ENCODE assay signal across 9 cellular contexts in genomic region chr18:13611058-13611615, GRCh38.
DNase-seq lines count a peak whose midpoint lies in the region; ATAC-seq and TF ChIP-seq lines count a peak whose summit lies in the region.
"Had no signal": no experiment of that assay in that cellular context is flagged by ENCODE, and none has a peak within 500 bp of the region (broad histone marks: within the 10 kb centered on the region; RNA-seq: fewer than 3 reads in every experiment).

No MANE protein-coding gene starts in this region.

- H3K4me3 ChIP-seq in HL-60 (replicated peaks; ENCODE audit: insufficient read depth, low read length): peak overlapping the region; percentile 32; the same call in 1 of the 2 replicates
- peak overlapping the region; percentile 61 for H3K4me3 ChIP-seq in iPS-20b (ENCODE audit: low read length)

- peaks cover 6% of the 10 kb centered on the region for H3K27me3 ChIP-seq in HL-60 (ENCODE audit: insufficient read depth, poor library complexity, severe bottlenecking)
- H3K27me3 ChIP-seq in iPS-20b (ENCODE audit: insufficient read depth, low read length): peaks cover 41% of the 10 kb centered on the region

- H3K9ac ChIP-seq in iPS-20b (ENCODE audit: low read depth, low read length): peak overlapping the region; percentile 32; the same call in 1 of the 2 replicates

- H3K4me1 Mint-ChIP-seq in stimulated activated memory B cell treated with anti-CD40 and anti-IgM and Interleukin-4, amounts not matched to agents 10 μg/mL and 1 μg/mL and 100 μg/mL, for 72 hours: peaks cover 80% of the 10 kb centered on the region

- peaks cover 6% of the 10 kb centered on the region for H3K36me3 Mint-ChIP-seq in stimulated activated memory B cell treated with anti-CD40 and anti-IgM and Interleukin-4, amounts not matched to agents 10 μg/mL and 1 μg/mL and 100 μg/mL, for 72 hours

- no peak for TF ChIP-seq CTCF in HL-60 (IDR thresholded peaks at IDR 0.05; ENCODE audit: insufficient read depth, low read length)

- H3K27ac Mint-ChIP-seq in stimulated activated memory B cell treated with anti-CD40 and anti-IgM and Interleukin-4, amounts not matched to agents 10 μg/mL and 1 μg/mL and 100 μg/mL, for 72 hours: peak overlapping the region; percentile 94

- H3K36me3 ChIP-seq in iPS-20b (ENCODE audit: insufficient read depth, low read depth, low read length): no peaks in the 10 kb centered on the region

- peak overlapping the region; percentile 80 for H3K4me3 Mint-ChIP-seq in stimulated activated memory B cell treated with anti-CD40 and anti-IgM and Interleukin-4, amounts not matched to agents 10 μg/mL and 1 μg/mL and 100 μg/mL, for 72 hours

- no peaks in the 10 kb centered on the region for H3K27me3 Mint-ChIP-seq in stimulated activated memory B cell treated with anti-CD40 and anti-IgM and Interleukin-4, amounts not matched to agents 10 μg/mL and 1 μg/mL and 100 μg/mL, for 72 hours

- peak; percentile 48 for ATAC-seq in stimulated activated memory B cell treated with anti-CD40 and anti-IgM and Interleukin-4, amounts not matched to agents 10 μg/mL and 1 μg/mL and 100 μg/mL, for 72 hours

- DNase-seq in activated CD4-positive, alpha-beta T cell treated with anti-CD3 and anti-CD28 coated beads, Interleukin-2, amount 50 U/mL, for 1 hour: peak; percentile 33
- no peak for DNase-seq in activated CD4-positive, alpha-beta T cell treated with anti-CD3 and anti-CD28 coated beads for 4 hours
- no peak for DNase-seq in HL-60 (ENCODE audit: low read depth in 1 of 2, low spot score in 1 of 2)
- DNase-seq in astrocyte of the hippocampus (ENCODE audit: low read depth, low spot score): peak; percentile 74
- no peak for DNase-seq in NCI-H2107 (lab: John Stamatoyannopoulos, UW)
- DNase-seq in NCI-H226: no peak

- no peaks in the 10 kb centered on the region for H3K9me3 Mint-ChIP-seq in stimulated activated memory B cell treated with anti-CD40 and anti-IgM and Interleukin-4, amounts not matched to agents 10 μg/mL and 1 μg/mL and 100 μg/mL, for 72 hours

- H3K9me3 ChIP-seq in iPS-20b (ENCODE audit: insufficient read depth, low read depth, low read length): no peaks in the 10 kb centered on the region

- peaks cover 13% of the 10 kb centered on the region; the same call in 1 of the 2 replicates for H3K4me1 ChIP-seq in iPS-20b (ENCODE audit: insufficient read depth, low read length)

- H3K27ac ChIP-seq in HL-60 (replicated peaks) (no peak overlapping the region), iPS-20b (ENCODE audit: low read length) (no peak overlapping the region)
- H3K27ac ChIP-seq: epithelial cell of prostate had no signal

Comparison
In these comparisons a context has a peak if more than half of its experiments do, and no peak if none do; other contexts are left out.
1. DNase-seq: peak in activated CD4-positive, alpha-beta T cell treated with anti-CD3 and anti-CD28 coated beads, Interleukin-2, amount 50 U/mL, for 1 hour (single experiment) and astrocyte of the hippocampus (single experiment); none in activated CD4-positive, alpha-beta T cell treated with anti-CD3 and anti-CD28 coated beads for 4 hours (0 of 2), HL-60 (0 of 2), NCI-H2107 (single experiment) and NCI-H226 (single experiment).